29 cellular contexts compared by ENCODE assay signal in genomic region chr3:196975349-196975748, GRCh38.
"Had no signal": no experiment of that assay in that cellular context is flagged by ENCODE, and none has a peak within 500 bp of the region (broad histone marks: within the 10 kb centered on the region; RNA-seq: fewer than 3 reads in every experiment).

No MANE protein-coding gene starts in this region.

- H3K27ac ChIP-seq: breast epithelium, SK-N-MC had no signal

- H3K27me3 Mint-ChIP-seq: activated naive CD4-positive, alpha-beta T cell treated with anti-CD3 and anti-CD28 coated beads, Interleukin-2, amount 50 U/mL, for 24 hours had no signal

- DNase-seq: activated B cell treated with CpG ODN at 0.5 μM for 24 hours; activated CD4-positive, alpha-beta memory T cell treated with anti-CD3 and anti-CD28 coated beads for 36 hours; activated CD4-positive, alpha-beta T cell treated with anti-CD3 and anti-CD28 coated beads for 1 hour; activated CD4-positive, alpha-beta T cell treated with anti-CD3 and anti-CD28 coated beads, Interleukin-2, amount 10 ng/mL, durations not matched to agents 24 days and 14 days; activated effector memory CD4-positive, alpha-beta T cell treated with Interleukin-2 at 50 U/mL for 16 hours; activated naive CD4-positive, alpha-beta T cell; activated T-cell treated with anti-CD3 and anti-CD28 coated beads, Interleukin-2, amount 50 U/mL, for 24 hours; aorta; central memory CD4-positive, alpha-beta T cell; Kasumi-1; KBM-7; NCI-H1092; NCI-H1417; NCI-H1694; NCI-H2029 treated with DMSO at 0.1 percent for 48 hours; NCI-H510A treated with DMSO at 0.1 percent for 48 hours; NCI-H69; NK-92 treated with Interleukin-12 subunit alpha and Interleukin-12 subunit beta, amount 100 ng/mL, for 24 hours; OCI-M1; RPMI8226; T-helper 2 cell; T1000 had no signal

- ATAC-seq: Panc1, Right ventricle myocardium inferior, T-cell had no signal

- H3K4me1 ChIP-seq: breast epithelium had no signal

- H3K36me3 ChIP-seq: breast epithelium had no signal

- H3K9me3 ChIP-seq: breast epithelium had no signal

- H3K4me1 Mint-ChIP-seq: activated naive CD4-positive, alpha-beta T cell treated with anti-CD3 and anti-CD28 coated beads, Interleukin-2, amount 50 U/mL, for 24 hours had no signal

- H3K27me3 ChIP-seq: breast epithelium had no signal

- H3K4me3 Mint-ChIP-seq: activated B cell treated with CpG ODN at 0.5 μM for 24 hours; activated CD4-positive, alpha-beta memory T cell treated with anti-CD3 and anti-CD28 coated beads for 36 hours; activated CD4-positive, alpha-beta T cell treated with anti-CD3 and anti-CD28 coated beads, Interleukin-2, amount 10 ng/mL, durations not matched to agents 24 days and 14 days; activated naive CD4-positive, alpha-beta T cell treated with anti-CD3 and anti-CD28 coated beads, Interleukin-2, amount 50 U/mL, for 24 hours; activated T-cell treated with anti-CD3 and anti-CD28 coated beads, Interleukin-2, amount 50 U/mL, for 24 hours; activated T-helper 1 cell treated with anti-CD3 and anti-CD28 coated beads, Interleukin-12 subunit alpha, Interleukin-12 subunit beta, Interleukin-2, Interleukin-4 antibody, amounts not matched to agents 30 ng/mL and 10 ng/mL and 1 ng/mL, durations not matched to agents 14 hours and 24 hours and 36 hours; T-cell had no signal

- H3K36me3 Mint-ChIP-seq: activated CD4-positive, alpha-beta memory T cell treated with anti-CD3 and anti-CD28 coated beads for 36 hours; activated naive CD4-positive, alpha-beta T cell treated with anti-CD3 and anti-CD28 coated beads, Interleukin-2, amount 50 U/mL, for 24 hours; T-cell had no signal

- H3K9me3 Mint-ChIP-seq: activated B cell treated with CpG ODN at 0.5 μM for 24 hours; activated CD4-positive, alpha-beta memory T cell treated with anti-CD3 and anti-CD28 coated beads for 36 hours; activated CD4-positive, alpha-beta T cell treated with anti-CD3 and anti-CD28 coated beads, Interleukin-2, amount 10 ng/mL, durations not matched to agents 24 days and 14 days; activated naive CD4-positive, alpha-beta T cell treated with anti-CD3 and anti-CD28 coated beads, Interleukin-2, amount 50 U/mL, for 24 hours; activated T-cell treated with anti-CD3 and anti-CD28 coated beads, Interleukin-2, amount 50 U/mL, for 24 hours; activated T-helper 1 cell treated with anti-CD3 and anti-CD28 coated beads, Interleukin-12 subunit alpha, Interleukin-12 subunit beta, Interleukin-2, Interleukin-4 antibody, amounts not matched to agents 30 ng/mL and 10 ng/mL and 1 ng/mL, durations not matched to agents 14 hours and 24 hours and 36 hours; T-cell had no signal

- H3K4me3 ChIP-seq: breast epithelium, SK-N-MC had no signal

- H3K27ac Mint-ChIP-seq: activated B cell treated with CpG ODN at 0.5 μM for 24 hours; activated CD4-positive, alpha-beta memory T cell treated with anti-CD3 and anti-CD28 coated beads for 36 hours; activated CD4-positive, alpha-beta T cell treated with anti-CD3 and anti-CD28 coated beads, Interleukin-2, amount 10 ng/mL, durations not matched to agents 24 days and 14 days; activated naive CD4-positive, alpha-beta T cell treated with anti-CD3 and anti-CD28 coated beads, Interleukin-2, amount 50 U/mL, for 24 hours; activated T-cell treated with anti-CD3 and anti-CD28 coated beads, Interleukin-2, amount 50 U/mL, for 24 hours; activated T-helper 1 cell treated with anti-CD3 and anti-CD28 coated beads, Interleukin-12 subunit alpha, Interleukin-12 subunit beta, Interleukin-2, Interleukin-4 antibody, amounts not matched to agents 30 ng/mL and 10 ng/mL and 1 ng/mL, durations not matched to agents 14 hours and 24 hours and 36 hours; T-cell had no signal
